10 cellular contexts compared by ENCODE assay signal in genomic region chr19:19528721-19529490, GRCh38. TPM values are rescaled to one million over a fixed set of nuclear protein-coding genes. Genes with fewer than 3 reads are reported as not detected.
DNase-seq lines count a peak whose midpoint lies in the region; ATAC-seq and TF ChIP-seq lines count a peak whose summit lies in the region.
"Had no signal": no experiment of that assay in that cellular context is flagged by ENCODE, and none has a peak within 500 bp of the region (broad histone marks: within the 10 kb centered on the region; RNA-seq: fewer than 3 reads in every experiment).

A gene with protein sequence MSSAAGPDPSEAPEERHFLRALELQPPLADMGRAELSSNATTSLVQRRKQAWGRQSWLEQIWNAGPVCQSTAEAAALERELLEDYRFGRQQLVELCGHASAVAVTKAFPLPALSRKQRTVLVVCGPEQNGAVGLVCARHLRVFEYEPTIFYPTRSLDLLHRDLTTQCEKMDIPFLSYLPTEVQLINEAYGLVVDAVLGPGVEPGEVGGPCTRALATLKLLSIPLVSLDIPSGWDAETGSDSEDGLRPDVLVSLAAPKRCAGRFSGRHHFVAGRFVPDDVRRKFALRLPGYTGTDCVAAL (plus strand): TSS chr19:19528911. CDS start chr19:19528933, 22 bp downstream.

- no peak within 1 kb of the TSS for H3K27ac Mint-ChIP-seq in activated naive CD4-positive, alpha-beta T cell treated with anti-CD3 and anti-CD28 coated beads, Interleukin-2, amount 50 U/mL, for 72 hours
- H3K27ac Mint-ChIP-seq: stimulated activated memory B cell treated with anti-CD40 and anti-IgM and Interleukin-4, amounts not matched to agents 10 μg/mL and 1 μg/mL and 100 μg/mL, for 72 hours had no signal

- ATAC-seq in activated naive CD4-positive, alpha-beta T cell treated with anti-CD3 and anti-CD28 coated beads, Interleukin-2, amount 50 U/mL, for 72 hours, result no peak
- ATAC-seq: stimulated activated memory B cell treated with anti-CD40 and anti-IgM and Interleukin-4, amounts not matched to agents 10 μg/mL and 1 μg/mL and 100 μg/mL, for 72 hours had no signal

- no peak within 1 kb of the TSS for H3K9ac ChIP-seq in HUES6 (ENCODE audit: low read length)

- POLR2A ChIA-PET in A673 (lab: Charles Lee; ENCODE audit: low non-redundant PET), result interaction anchor here (0.7 kb wide), 1 partner anchor 9 kb away, joined by 3 read pairs; no protein-coding TSS in a partner anchor

- TF ChIP-seq CTCF in A673 (conservative IDR thresholded peaks at IDR 0.05; ENCODE audit: low read depth, low read length), result no peak
- TF ChIP-seq CTCF in choroid plexus epithelial cell (conservative IDR thresholded peaks at IDR 0.05; ENCODE audit: low read depth, low read length), result no peak

- H3K4me1 ChIP-seq in A673 (ENCODE audit: insufficient read depth, low read length, poor library complexity, severe bottlenecking) (peaks cover 10% of the 10 kb centered on the region), HUES6 (ENCODE audit: control insufficient read depth, insufficient read depth, low read length) (peaks cover 14% of the 10 kb centered on the region)

- intact Hi-C loops in A673 (cut with micrococcal nuclease; ENCODE audit: unreplicated experiment), result no loop called here

- BruUV-seq in A673 (replicated peaks; lab: Mats Ljungman, UMichigan), result no TSS peak

- no peak within 1 kb of the TSS for H3K4me3 ChIP-seq in A673 (ENCODE audit: low read depth, low read length, poor library complexity, severe bottlenecking)
- peak within 1 kb of the TSS; percentile 41; the same call in 1 of the 2 replicates for H3K4me3 ChIP-seq in HUES6 (ENCODE audit: low read depth, low read length)
- H3K4me3 ChIP-seq in choroid plexus epithelial cell (ENCODE audit: low read depth, low read length), result peak within 1 kb of the TSS; percentile 38

- DNase-seq in A673 (ENCODE audit: low spot score), result peak; percentile 69
- DNase-seq in choroid plexus epithelial cell (ENCODE audit: low read depth), result peak; percentile 70
- no peak for DNase-seq in GF-D8 (lab: John Stamatoyannopoulos, UW)
- DNase-seq in HuH-7 (ENCODE audit: low spot score), result no peak
- no peak for DNase-seq in activated CD4-positive, CD25-positive, alpha-beta regulatory T cell (lab: John Stamatoyannopoulos, UW)
- no peak for DNase-seq in activated naive CD4-positive, alpha-beta T cell treated with anti-CD3 and anti-CD28 coated beads, Interleukin-2, amount 50 U/mL, for 72 hours (ENCODE audit: low spot score in 2 of 2)
- DNase-seq: NCI-H510A had no signal

- H3K27ac ChIP-seq in A673 (ENCODE audit: low read depth, low read length, poor library complexity, severe bottlenecking) (no peak within 1 kb of the TSS), HUES6 (ENCODE audit: low read depth, low read length) (no peak within 1 kb of the TSS), layer of hippocampus (ENCODE audit: low read depth, low read length) (peak within 1 kb of the TSS; percentile 62)

- H3K36me3 Mint-ChIP-seq in activated naive CD4-positive, alpha-beta T cell treated with anti-CD3 and anti-CD28 coated beads, Interleukin-2, amount 50 U/mL, for 72 hours, result no peaks in the 10 kb centered on the region

- CTCF ChIA-PET in A673 (lab: Charles Lee), result interaction anchor here (0.6 kb wide), 1 partner anchor 373 kb away, joined by 3 read pairs; no protein-coding TSS in a partner anchor

- H3K27me3 ChIP-seq in A673 (replicated peaks; ENCODE audit: insufficient read depth, low read depth, low read length, poor library complexity), result no peaks in the 10 kb centered on the region
- H3K27me3 ChIP-seq in HUES6 (ENCODE audit: control insufficient read depth, insufficient read depth, low read length), result no peaks in the 10 kb centered on the region; the same call in 1 of the 2 replicates
- H3K27me3 ChIP-seq in layer of hippocampus (ENCODE audit: control insufficient read depth, insufficient read depth, low read length), result no peaks in the 10 kb centered on the region

- no peaks in the 10 kb centered on the region for H3K9me3 Mint-ChIP-seq in activated naive CD4-positive, alpha-beta T cell treated with anti-CD3 and anti-CD28 coated beads, Interleukin-2, amount 50 U/mL, for 72 hours
- H3K9me3 Mint-ChIP-seq: stimulated activated memory B cell treated with anti-CD40 and anti-IgM and Interleukin-4, amounts not matched to agents 10 μg/mL and 1 μg/mL and 100 μg/mL, for 72 hours had no signal

- H3K36me3 ChIP-seq in A673 (ENCODE audit: insufficient read depth, low read length, poor library complexity, severe bottlenecking) (peaks cover 9% of the 10 kb centered on the region), HUES6 (ENCODE audit: control insufficient read depth, insufficient read depth, low read length) (peaks cover 26% of the 10 kb centered on the region)

- H3K9me3 ChIP-seq in A673 (ENCODE audit: low read depth, low read length, poor library complexity, severe bottlenecking), result no peaks in the 10 kb centered on the region
- no peaks in the 10 kb centered on the region for H3K9me3 ChIP-seq in HUES6 (ENCODE audit: control insufficient read depth, insufficient read depth, low read depth, low read length)

RNA-seq across cellular contexts. Expression of the gene that starts here (rescaled TPM):
- total RNA-seq in A673 (2021), result 8.6 TPM in 2 replicates
- total RNA-seq in activated naive CD4-positive, alpha-beta T cell treated with anti-CD3 and anti-CD28 coated beads, Interleukin-2, amount 50 U/mL, for 72 hours, result 10 to 100 TPM in 1 of 2 donors, 1 to 10 TPM in 1; 5.7 to 11.3 TPM

Comparison
In these comparisons a context has a peak if more than half of its experiments do, and no peak if none do; other contexts are left out.
1. DNase-seq: peak in A673 (single experiment) and choroid plexus epithelial cell (single experiment); none in GF-D8 (single experiment), HuH-7 (single experiment), activated CD4-positive, CD25-positive, alpha-beta regulatory T cell (0 of 4) and activated naive CD4-positive, alpha-beta T cell treated with anti-CD3 and anti-CD28 coated beads, Interleukin-2, amount 50 U/mL, for 72 hours (0 of 2).